ENCODE assay signal across 22 cellular contexts in the genomic region with DNA sequence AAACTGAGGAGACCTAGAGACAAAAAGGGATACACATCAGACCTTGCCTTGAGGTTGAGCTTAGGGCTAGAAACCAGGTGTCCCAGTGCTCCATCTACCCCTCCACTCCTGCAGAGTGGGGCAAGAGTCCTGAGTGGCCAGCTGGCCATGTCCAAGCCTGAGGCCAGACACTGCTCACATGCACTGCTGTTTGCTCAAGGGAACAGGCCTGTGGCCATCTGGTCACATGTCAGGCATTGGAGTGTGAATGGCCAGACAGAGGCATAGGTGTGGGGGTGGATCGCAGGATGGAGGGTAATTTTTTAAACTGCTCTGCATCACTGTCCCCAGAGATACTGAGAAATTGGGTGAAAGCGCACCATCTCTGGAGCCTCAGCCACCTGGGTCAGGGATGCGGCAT. TPM values are rescaled to one million over a fixed set of nuclear protein-coding genes. Genes with fewer than 3 reads are reported as not detected.
"Had no signal": no experiment of that assay in that cellular context is flagged by ENCODE, and none has a peak within 500 bp of the region (broad histone marks: within the 10 kb centered on the region; RNA-seq: fewer than 3 reads in every experiment).

No MANE protein-coding gene starts in this region.

- H3K9ac ChIP-seq: SK-N-SH had no signal

- DNase-seq: IMR-90, Karpas-422, KG1, MG63, NCI-H1092 treated with DMSO at 0.1 percent for 48 hours, NCI-H1436, NCI-H187, NCI-H2029, NCI-H2081 treated with DMSO at 0.1 percent for 48 hours, NCI-H2171, NCI-H226, NCI-H446, NCI-H510A, NCI-H524 treated with DMSO at 0.1 percent for 48 hours, NCI-H69, NCI-H774, RPMI8226, SHP77, SK-N-SH, SW 1271 had no signal

- H3K36me3 ChIP-seq: MG63 had no signal

- FAIRE-seq: RCC 7860 had no signal

- H3K27me3 ChIP-seq: MG63 had no signal

- H3K4me3 ChIP-seq: MG63 had no signal

- H3K9me3 ChIP-seq: MG63, SK-N-SH had no signal

- H3K27ac ChIP-seq: HL-60 had no signal

- H3K4me2 ChIP-seq: SK-N-SH had no signal

RNA-seq across cellular contexts. Expression of gene MAFB, which starts 30.5 kb away (rescaled TPM):
- total RNA-seq: IMR-90 had no signal
